In the genomic region with DNA sequence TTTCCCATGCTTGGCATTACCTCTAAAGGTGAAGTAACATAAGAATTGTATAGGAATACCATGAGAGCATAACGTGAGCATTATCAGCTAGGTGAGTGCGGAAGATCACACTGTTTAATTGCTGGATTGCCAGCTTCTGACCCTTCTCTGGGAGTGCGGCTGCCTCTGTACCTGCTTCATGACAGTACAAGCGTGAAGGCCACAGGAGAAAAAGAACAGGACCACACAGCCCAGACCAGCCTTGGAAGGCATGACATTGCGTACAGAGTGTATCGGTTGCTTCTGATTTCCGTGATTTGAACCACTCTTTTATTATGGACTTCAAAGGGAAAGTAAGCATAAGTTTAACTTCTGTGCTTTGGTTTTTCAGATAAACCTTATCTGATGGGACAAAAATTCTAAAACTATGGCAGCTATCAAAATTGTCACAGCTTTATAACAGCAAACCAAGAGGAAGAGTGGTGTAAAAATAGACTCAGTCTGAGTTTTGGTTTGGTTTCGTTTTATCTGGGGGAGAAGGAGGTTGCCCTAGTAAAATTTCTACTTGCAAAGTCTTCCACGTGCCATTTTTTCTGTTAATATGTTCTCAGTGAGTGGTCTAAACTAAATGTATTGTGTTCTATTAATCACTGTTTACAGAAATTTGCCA, we compare ENCODE assay signal across 11 cellular contexts.
DNase-seq lines count a peak whose midpoint lies in the region; ATAC-seq, FAIRE-seq and TF ChIP-seq lines count a peak whose summit lies in the region.
"Had no signal": no experiment of that assay in that cellular context is flagged by ENCODE, and none has a peak within 500 bp of the region (broad histone marks: within the 10 kb centered on the region; RNA-seq: fewer than 3 reads in every experiment).

No MANE protein-coding gene starts in this region.

- DNase-seq in activated naive CD8-positive, alpha-beta T cell treated with anti-CD3 and anti-CD28 coated beads for 36 hours = no peak
- DNase-seq in pancreas (no peak), nephron progenitor cell (no peak), mucosa of gallbladder (ENCODE audit: low spot score) (no peak), LoVo (ENCODE audit: low spot score) (no peak)
- DNase-seq in effector CD8-positive, alpha-beta T cell (lab: John Stamatoyannopoulos, UW) = no peak
- DNase-seq: amygdala; NCI-H1694; stimulated activated naive CD4-positive, alpha-beta T cell had no signal

- H3K27me3 Mint-ChIP-seq in activated naive CD8-positive, alpha-beta T cell treated with anti-CD3 and anti-CD28 coated beads for 36 hours = no peaks in the 10 kb centered on the region
- peaks cover 5% of the 10 kb centered on the region for H3K27me3 Mint-ChIP-seq in nephron progenitor cell (ENCODE audit: low read depth, poor library complexity)

- peak; percentile 53 for ATAC-seq in GM18907 (IDR thresholded peaks at IDR 0.05; ENCODE audit: unreplicated experiment)
- ATAC-seq in HG02798 (IDR thresholded peaks at IDR 0.05; ENCODE audit: poor library complexity, unreplicated experiment) = peak; percentile 42
- peak; percentile 21 to 54 (median 40) for ATAC-seq in pancreas

- H3K27me3 ChIP-seq in pancreas = no peaks in the 10 kb centered on the region

- no peaks in the 10 kb centered on the region for H3K9me3 ChIP-seq in pancreas

- no peak for FAIRE-seq in pancreas (lab: Jason Lieb, UNC)

- peaks cover 2 to 22% (median 21%) of the 10 kb centered on the region in 3 donors for H3K4me1 ChIP-seq in pancreas

- peaks cover 44% of the 10 kb centered on the region for H3K4me1 Mint-ChIP-seq in activated naive CD8-positive, alpha-beta T cell treated with anti-CD3 and anti-CD28 coated beads for 36 hours
- H3K4me1 Mint-ChIP-seq in nephron progenitor cell = peaks cover 74% of the 10 kb centered on the region

- H3K36me3 Mint-ChIP-seq in activated naive CD8-positive, alpha-beta T cell treated with anti-CD3 and anti-CD28 coated beads for 36 hours = peaks cover 23% of the 10 kb centered on the region
- peaks cover 49% of the 10 kb centered on the region for H3K36me3 Mint-ChIP-seq in nephron progenitor cell (ENCODE audit: low read depth)

- 34 to 42% methylated on average over 9 of the region's 9 CpGs for WGBS in pancreas, 2 donors

- peak overlapping the region in 3 of 4 donors; percentile 28 to 48 (median 35) for H3K27ac ChIP-seq in pancreas

- TF ChIP-seq CTCF in pancreas (IDR thresholded peaks at IDR 0.05) = no peak
- TF ChIP-seq CTCF in nephron progenitor cell (IDR thresholded peaks at IDR 0.05) = no peak

- peak overlapping the region; percentile 68 for H3K27ac Mint-ChIP-seq in activated naive CD8-positive, alpha-beta T cell treated with anti-CD3 and anti-CD28 coated beads for 36 hours
- H3K27ac Mint-ChIP-seq in nephron progenitor cell = no peak overlapping the region

- peak overlapping the region; percentile 64 for H3K4me3 Mint-ChIP-seq in activated naive CD8-positive, alpha-beta T cell treated with anti-CD3 and anti-CD28 coated beads for 36 hours
- H3K4me3 Mint-ChIP-seq in nephron progenitor cell = no peak overlapping the region

- peak overlapping the region in 1 of 4 donors; percentile 9 for H3K4me3 ChIP-seq in pancreas

- no peaks in the 10 kb centered on the region for H3K36me3 ChIP-seq in pancreas

- H3K9me3 Mint-ChIP-seq in activated naive CD8-positive, alpha-beta T cell treated with anti-CD3 and anti-CD28 coated beads for 36 hours = no peaks in the 10 kb centered on the region
- peaks cover 4% of the 10 kb centered on the region for H3K9me3 Mint-ChIP-seq in nephron progenitor cell

- intact Hi-C loops in pancreas (cut with DNase I) = no loop called here
